13 cellular contexts compared by ENCODE assay signal in genomic region chr3:16515885-16516420, GRCh38. TPM values are rescaled to one million over a fixed set of nuclear protein-coding genes. Genes with fewer than 3 reads are reported as not detected.
DNase-seq lines count a peak whose midpoint lies in the region; ATAC-seq, FAIRE-seq and TF ChIP-seq lines count a peak whose summit lies in the region.
"Had no signal": no experiment of that assay in that cellular context is flagged by ENCODE, and none has a peak within 500 bp of the region (broad histone marks: within the 10 kb centered on the region; RNA-seq: fewer than 3 reads in every experiment).

No MANE protein-coding gene starts in this region.

- H3K27me3 Mint-ChIP-seq in activated CD4-positive, alpha-beta memory T cell treated with anti-CD3 and anti-CD28 coated beads for 36 hours: no peaks in the 10 kb centered on the region
- no peaks in the 10 kb centered on the region for H3K27me3 Mint-ChIP-seq in natural killer cell treated with Interleukin-12 subunit alpha and Interleukin-12 subunit beta and Interleukin-15 and Interleukin-18, amount 100 ng/mL, for 72 hours

- peaks cover 18% of the 10 kb centered on the region for H3K36me3 Mint-ChIP-seq in activated CD4-positive, alpha-beta memory T cell treated with anti-CD3 and anti-CD28 coated beads for 36 hours
- peaks cover 15% of the 10 kb centered on the region for H3K36me3 Mint-ChIP-seq in natural killer cell treated with Interleukin-12 subunit alpha and Interleukin-12 subunit beta and Interleukin-15 and Interleukin-18, amount 100 ng/mL, for 72 hours

- peak overlapping the region in 1 of 2 donors; percentile 46 for H3K27ac ChIP-seq in small intestine (ENCODE audit: low read depth in 1 of 2, low read length in 1 of 2)
- H3K27ac ChIP-seq: PC-9 had no signal

- no peaks in the 10 kb centered on the region for H3K36me3 ChIP-seq in small intestine (ENCODE audit: control insufficient read depth in 2 of 2, insufficient read depth in 2 of 2, low read length in 2 of 2)

- 62 to 73% (median 73%) methylated on average over 11 of the region's 11 CpGs for WGBS in small intestine, 3 donors

- peaks cover 0 to 12% of the 10 kb centered on the region in 2 donors for H3K4me1 ChIP-seq in small intestine (ENCODE audit: control insufficient read depth in 2 of 2, insufficient read depth in 1 of 2, low read depth in 1 of 2, low read length in 1 of 2)

- H3K4me3 ChIP-seq in small intestine (ENCODE audit: low read depth in 1 of 2, low read length in 2 of 2): no peak overlapping the region
- H3K4me3 ChIP-seq: mucosa of descending colon, PC-9, smooth muscle cell had no signal

- no peak for FAIRE-seq in small intestine (lab: Jason Lieb, UNC)

- H3K4me3 Mint-ChIP-seq in activated CD4-positive, alpha-beta memory T cell treated with anti-CD3 and anti-CD28 coated beads for 36 hours: peak overlapping the region; percentile 80
- H3K4me3 Mint-ChIP-seq in natural killer cell treated with Interleukin-12 subunit alpha and Interleukin-12 subunit beta and Interleukin-15 and Interleukin-18, amount 100 ng/mL, for 72 hours: peak overlapping the region; percentile 91

- H3K27me3 ChIP-seq in small intestine (ENCODE audit: control insufficient read depth in 2 of 2, insufficient read depth in 2 of 2, low read length in 2 of 2): no peaks in the 10 kb centered on the region

- ATAC-seq in GM18868 (IDR thresholded peaks at IDR 0.05; ENCODE audit: unreplicated experiment) (peak; percentile 18), HG03095 (IDR thresholded peaks at IDR 0.05; ENCODE audit: unreplicated experiment) (no peak), HG02852 (IDR thresholded peaks at IDR 0.05; ENCODE audit: unreplicated experiment) (no peak)
- ATAC-seq in natural killer cell treated with Interleukin-12 subunit alpha and Interleukin-12 subunit beta and Interleukin-15 and Interleukin-18, amount 100 ng/mL, for 72 hours: peak in 1 of 2 donors; percentile 19
- ATAC-seq: mucosa of descending colon had no signal

- peaks cover 65% of the 10 kb centered on the region for H3K4me1 Mint-ChIP-seq in activated CD4-positive, alpha-beta memory T cell treated with anti-CD3 and anti-CD28 coated beads for 36 hours (ENCODE audit: low read depth)
- H3K4me1 Mint-ChIP-seq in natural killer cell treated with Interleukin-12 subunit alpha and Interleukin-12 subunit beta and Interleukin-15 and Interleukin-18, amount 100 ng/mL, for 72 hours (ENCODE audit: low read depth in 2 of 2): peaks cover 77 to 85% of the 10 kb centered on the region in 2 donors

- TF ChIP-seq CTCF in GM10248 (IDR thresholded peaks at IDR 0.05; ENCODE audit: control extremely low read depth, extremely low read depth, low read depth, missing control alignments): no peak

- H3K9me3 ChIP-seq in small intestine (ENCODE audit: control insufficient read depth, low read depth): no peaks in the 10 kb centered on the region
- H3K9me3 ChIP-seq: mucosa of descending colon had no signal

- peak; percentile 38 for DNase-seq in GM10248 (ENCODE audit: extremely low spot score)
- DNase-seq in activated CD4-positive, alpha-beta memory T cell treated with anti-CD3 and anti-CD28 coated beads for 36 hours: no peak
- peak; percentile 67 for DNase-seq in natural killer cell treated with Interleukin-12 subunit alpha and Interleukin-12 subunit beta and Interleukin-15 and Interleukin-18, amount 100 ng/mL, for 72 hours (ENCODE audit: low spot score)
- no peak for DNase-seq in small intestine
- DNase-seq: activated CD4-positive, CD25-positive, alpha-beta regulatory T cell; amniotic stem cell; NCI-H187; PC-9 had no signal

- peak overlapping the region; percentile 61 for H3K27ac Mint-ChIP-seq in activated CD4-positive, alpha-beta memory T cell treated with anti-CD3 and anti-CD28 coated beads for 36 hours
- H3K27ac Mint-ChIP-seq in natural killer cell treated with Interleukin-12 subunit alpha and Interleukin-12 subunit beta and Interleukin-15 and Interleukin-18, amount 100 ng/mL, for 72 hours: peak overlapping the region; percentile 90 to 97

- POLR2A ChIA-PET in GM10248 (lab: Yijun Ruan, JAX): interaction anchor here (0.9 to 1.7 kb wide), 12 partner anchors 12 to 714 kb away, joined by 3 to 7 read pairs (median 3); partner anchors contain the start of genes DPH3 and OXNAD1
- POLR2A ChIA-PET in activated CD4-positive, alpha-beta memory T cell treated with anti-CD3 and anti-CD28 coated beads for 36 hours (lab: Charles Lee): interaction anchor here (0.5 to 1.3 kb wide), 4 partner anchors 11 to 1154 kb away, joined by 3 to 5 read pairs (median 3); no protein-coding TSS in a partner anchor

- CTCF ChIA-PET in GM10248 (lab: Yijun Ruan, JAX): interaction anchor here (0.7 to 3.5 kb wide), 18 partner anchors 8 to 251 kb away, joined by 3 to 27 read pairs (median 5); partner anchors contain the start of genes DPH3 and OXNAD1
- CTCF ChIA-PET in activated CD4-positive, alpha-beta memory T cell treated with anti-CD3 and anti-CD28 coated beads for 36 hours (lab: Charles Lee): interaction anchor here (1.0 to 1.7 kb wide), 5 partner anchors 10 to 226 kb away, joined by 3 to 6 read pairs (median 4); no protein-coding TSS in a partner anchor

- peaks cover 13% of the 10 kb centered on the region for H3K9me3 Mint-ChIP-seq in activated CD4-positive, alpha-beta memory T cell treated with anti-CD3 and anti-CD28 coated beads for 36 hours
- H3K9me3 Mint-ChIP-seq in natural killer cell treated with Interleukin-12 subunit alpha and Interleukin-12 subunit beta and Interleukin-15 and Interleukin-18, amount 100 ng/mL, for 72 hours: peaks cover 7% of the 10 kb centered on the region

- intact Hi-C loops in activated CD4-positive, alpha-beta memory T cell treated with anti-CD3 and anti-CD28 coated beads for 36 hours (cut with micrococcal nuclease): no loop called here

RNA-seq across cellular contexts. Expression of gene RFTN1, which starts 2.5 kb away (rescaled TPM):
- 100 to 1,000 TPM; 104 to 106 TPM for total RNA-seq in activated CD4-positive, alpha-beta memory T cell treated with anti-CD3 and anti-CD28 coated beads for 36 hours
- total RNA-seq in natural killer cell treated with Interleukin-12 subunit alpha and Interleukin-12 subunit beta and Interleukin-15 and Interleukin-18, amount 100 ng/mL, for 72 hours: 100 to 1,000 TPM; 194 to 201 TPM
- 10 to 100 TPM in 2 of 3 donors, 1 to 10 TPM in 1; 1.8 to 18.4 (median 11.9) TPM for polyA plus RNA-seq in small intestine

Comparison
In these comparisons a context has a peak if more than half of its experiments do, and no peak if none do; other contexts are left out.
1. DNase-seq: peak in GM10248 (single experiment) and natural killer cell treated with Interleukin-12 subunit alpha and Interleukin-12 subunit beta and Interleukin-15 and Interleukin-18, amount 100 ng/mL, for 72 hours (single experiment); none in activated CD4-positive, alpha-beta memory T cell treated with anti-CD3 and anti-CD28 coated beads for 36 hours (single experiment) and small intestine (single experiment).